In genomic region chr7:76600116-76600482, GRCh38 we compare ENCODE assay signal across 2 cellular contexts. TPM values are rescaled to one million over a fixed set of nuclear protein-coding genes. Genes with fewer than 3 reads are reported as not detected.
"Had no signal": no experiment of that assay in that cellular context is flagged by ENCODE, and none has a peak within 500 bp of the region (broad histone marks: within the 10 kb centered on the region; RNA-seq: fewer than 3 reads in every experiment).

No MANE protein-coding gene starts in this region.

RNA-seq across cellular contexts. Expression of gene SPDYE16, which starts 57.0 kb away (rescaled TPM):
- total RNA-seq: ascending aorta, SJSA1 had no signal
